9 cellular contexts compared by ENCODE assay signal in genomic region chr10:63554666-63555065, GRCh38. TPM values are rescaled to one million over a fixed set of nuclear protein-coding genes. Genes with fewer than 3 reads are reported as not detected.
DNase-seq lines count a peak whose midpoint lies in the region; ATAC-seq and TF ChIP-seq lines count a peak whose summit lies in the region.
"Had no signal": no experiment of that assay in that cellular context is flagged by ENCODE, and none has a peak within 500 bp of the region (broad histone marks: within the 10 kb centered on the region; RNA-seq: fewer than 3 reads in every experiment).

No MANE protein-coding gene starts in this region.

- DNase-seq in GM10248 (ENCODE audit: extremely low spot score) (peak; percentile 53), H4 (ENCODE audit: low spot score) (peak; percentile 94), NOMO-1 treated with DMSO at 0.1 percent for 48 hours (lab: John Stamatoyannopoulos, UW; ENCODE audit: unreplicated experiment) (peak; percentile 73), astrocyte of the spinal cord (ENCODE audit: low read depth, low spot score) (peak; percentile 97), osteocyte (ENCODE audit: extremely low spot score, unreplicated experiment) (no peak), NCI-H526 treated with DMSO at 0.1 percent for 48 hours (lab: John Stamatoyannopoulos, UW) (no peak)
- no peak for DNase-seq in effector CD4-positive, alpha-beta T cell
- DNase-seq: right cardiac atrium had no signal

- no peaks in the 10 kb centered on the region for H3K27me3 Mint-ChIP-seq in osteocyte (ENCODE audit: unreplicated experiment)

- TF ChIP-seq CTCF in GM10248 (IDR thresholded peaks at IDR 0.05; ENCODE audit: control extremely low read depth, extremely low read depth, low read depth, missing control alignments) (no peak), astrocyte of the spinal cord (IDR thresholded peaks at IDR 0.05; ENCODE audit: low read depth, low read length) (no peak), osteocyte (IDR thresholded peaks at IDR 0.05) (no peak)

- no peak for ATAC-seq in HG02840 (IDR thresholded peaks at IDR 0.05; ENCODE audit: low FRiP score, unreplicated experiment)

- peak overlapping the region; percentile 11 for H3K4me3 Mint-ChIP-seq in osteocyte (ENCODE audit: unreplicated experiment)

- in situ Hi-C loops in astrocyte of the spinal cord (cut with HindIII; ENCODE audit: low sequenced_read_pairs) = no loop called here

- H3K9me3 Mint-ChIP-seq in osteocyte (ENCODE audit: unreplicated experiment) = no peaks in the 10 kb centered on the region

- no peaks in the 10 kb centered on the region for H3K36me3 Mint-ChIP-seq in osteocyte (ENCODE audit: unreplicated experiment)

- POLR2A ChIA-PET in GM10248 (lab: Yijun Ruan, JAX) = no interaction called here

- peaks cover 49% of the 10 kb centered on the region for H3K4me1 Mint-ChIP-seq in osteocyte (ENCODE audit: unreplicated experiment)

- H3K4me3 ChIP-seq in astrocyte of the spinal cord (ENCODE audit: low read depth, low read length) = no peak overlapping the region

- peak overlapping the region; percentile 93 for H3K27ac Mint-ChIP-seq in osteocyte (ENCODE audit: unreplicated experiment)

- CTCF ChIA-PET in GM10248 (lab: Yijun Ruan, JAX) = interaction anchor here (1.6 to 2.2 kb wide), 2 partner anchors 14 to 27 kb away, joined by 3 to 8 read pairs; no protein-coding TSS in a partner anchor

RNA-seq across cellular contexts. Expression of gene REEP3, which starts 33.5 kb away (rescaled TPM):
- 19.4 and 29.9 TPM in 2 replicates for total RNA-seq in H4 (2014; rRNA removed; shearing (Covaris generic))
- total RNA-seq in osteocyte = 80.4 and 85.7 TPM in 2 replicates

Comparison
In these comparisons a context has a peak if more than half of its experiments do, and no peak if none do; other contexts are left out.
1. DNase-seq: peak in GM10248 (single experiment), H4 (single experiment), NOMO-1 treated with DMSO at 0.1 percent for 48 hours (single experiment) and astrocyte of the spinal cord (single experiment); none in osteocyte (single experiment), NCI-H526 treated with DMSO at 0.1 percent for 48 hours (single experiment) and effector CD4-positive, alpha-beta T cell (single experiment).